ENCODE assay signal across 22 cellular contexts in genomic region chr6:15945593-15946159, GRCh38.
A peak's percentile ranks its signal among the peaks of the same experiment; 100 is the strongest.
DNase-seq lines count a peak whose midpoint lies in the region.
"Had no signal": no experiment of that assay in that cellular context is flagged by ENCODE, and none has a peak within 500 bp of the region (broad histone marks: within the 10 kb centered on the region; RNA-seq: fewer than 3 reads in every experiment).

No MANE protein-coding gene starts in this region.

- no peaks in the 10 kb centered on the region for H3K9me2 ChIP-seq in GM23248 (ENCODE audit: insufficient read depth)

- no peaks in the 10 kb centered on the region for H3K27me3 Mint-ChIP-seq in activated T-cell treated with anti-CD3 and anti-CD28 coated beads, Interleukin-2, amount 50 U/mL, for 24 hours
- H3K27me3 Mint-ChIP-seq: CD4-positive, CD25-positive, alpha-beta regulatory T cell had no signal

- H3K36me3 Mint-ChIP-seq in activated T-cell treated with anti-CD3 and anti-CD28 coated beads, Interleukin-2, amount 50 U/mL, for 24 hours (ENCODE audit: low read depth): no peaks in the 10 kb centered on the region
- H3K36me3 Mint-ChIP-seq: CD4-positive, CD25-positive, alpha-beta regulatory T cell; stimulated activated effector memory CD8-positive, alpha-beta T cell treated with anti-CD3 and anti-CD28 coated beads, Interleukin-12 subunit alpha, Interleukin-12 subunit beta, amount 100 ng/mL, for 72 hours had no signal

- no peaks in the 10 kb centered on the region for H3K36me3 ChIP-seq in GM23248 (ENCODE audit: low read depth)
- H3K36me3 ChIP-seq in effector memory CD4-positive, alpha-beta T cell (ENCODE audit: control insufficient read depth, insufficient read depth, low read length): no peaks in the 10 kb centered on the region
- H3K36me3 ChIP-seq: left ventricle myocardium inferior, transverse colon had no signal

- H3K79me2 ChIP-seq in GM23248 (ENCODE audit: insufficient read depth): no peaks in the 10 kb centered on the region

- no peak overlapping the region for H3K4me3 Mint-ChIP-seq in activated T-cell treated with anti-CD3 and anti-CD28 coated beads, Interleukin-2, amount 50 U/mL, for 24 hours
- H3K4me3 Mint-ChIP-seq: CD4-positive, CD25-positive, alpha-beta regulatory T cell; stimulated activated effector memory CD8-positive, alpha-beta T cell treated with anti-CD3 and anti-CD28 coated beads, Interleukin-12 subunit alpha, Interleukin-12 subunit beta, amount 100 ng/mL, for 72 hours had no signal

- no peaks in the 10 kb centered on the region for H3F3A ChIP-seq in GM23248 (ENCODE audit: insufficient read depth)

- in situ Hi-C loops in GM23248 (cut with MboI): no loop called here
- in situ Hi-C loops in T47D (cut with HindIII; ENCODE audit: low pct_unique_long_range_greater_than_20kb, low sequenced_read_pairs): no loop called here

- H3K9me3 ChIP-seq in GM23248 (ENCODE audit: low read depth): no peaks in the 10 kb centered on the region
- no peaks in the 10 kb centered on the region for H3K9me3 ChIP-seq in effector memory CD4-positive, alpha-beta T cell (ENCODE audit: control insufficient read depth, low read length)
- H3K9me3 ChIP-seq: transverse colon had no signal

- WGBS in GM23248 (ENCODE audit: low coverage in 1 of 2, low lambda C conversion rate in 2 of 2, missing lambda C conversion rate in 2 of 2), 2 experiments: 25 to 27% methylated on average over 2 of the region's 2 CpGs

- H3K27me3 ChIP-seq in GM23248 (replicated peaks; ENCODE audit: insufficient read depth): no peaks in the 10 kb centered on the region
- H3K27me3 ChIP-seq in effector memory CD4-positive, alpha-beta T cell (replicated peaks; ENCODE audit: control insufficient read depth, insufficient read depth, low read length, poor library complexity, severe bottlenecking): no peaks in the 10 kb centered on the region
- H3K27me3 ChIP-seq: transverse colon had no signal

- H3K9ac ChIP-seq in GM23248: no peak overlapping the region

- H3K9me3 Mint-ChIP-seq in activated T-cell treated with anti-CD3 and anti-CD28 coated beads, Interleukin-2, amount 50 U/mL, for 24 hours: no peaks in the 10 kb centered on the region
- H3K9me3 Mint-ChIP-seq: activated T-helper 2 cell treated with anti-CD3 and anti-CD28 coated beads, Interferon-gamma antibody, Interleukin-2, Interleukin-4, amounts not matched to agents 10 μg/mL and 5 μg/mL and 100 μg/mL, durations not matched to agents 14 hours and 24 hours and 36 hours; stimulated activated effector memory CD8-positive, alpha-beta T cell treated with anti-CD3 and anti-CD28 coated beads, Interleukin-12 subunit alpha, Interleukin-12 subunit beta, amount 100 ng/mL, for 72 hours had no signal

- H2AFZ ChIP-seq in GM23248: no peak overlapping the region

- no peaks in the 10 kb centered on the region for H4K20me1 ChIP-seq in GM23248 (ENCODE audit: insufficient read depth)

- peaks cover 7% of the 10 kb centered on the region; the same call in 1 of the 2 replicates for H3K4me1 ChIP-seq in GM23248 (ENCODE audit: insufficient read depth)
- H3K4me1 ChIP-seq in effector memory CD4-positive, alpha-beta T cell (ENCODE audit: control insufficient read depth, insufficient read depth, low read length, poor library complexity, severe bottlenecking): no peaks in the 10 kb centered on the region

- H3K27ac Mint-ChIP-seq in activated T-cell treated with anti-CD3 and anti-CD28 coated beads, Interleukin-2, amount 50 U/mL, for 24 hours: no peak overlapping the region
- H3K27ac Mint-ChIP-seq: activated T-helper 2 cell treated with anti-CD3 and anti-CD28 coated beads, Interferon-gamma antibody, Interleukin-2, Interleukin-4, amounts not matched to agents 10 μg/mL and 5 μg/mL and 100 μg/mL, durations not matched to agents 14 hours and 24 hours and 36 hours; CD4-positive, CD25-positive, alpha-beta regulatory T cell; stimulated activated effector memory CD8-positive, alpha-beta T cell treated with anti-CD3 and anti-CD28 coated beads, Interleukin-12 subunit alpha, Interleukin-12 subunit beta, amount 100 ng/mL, for 72 hours had no signal

- intact Hi-C loops in cardiac septum (cut with DNase I): no loop called here

- DNase-seq in GM23248 (peak; percentile 73), NCI-H69 (lab: John Stamatoyannopoulos, UW) (peak; percentile 12), T47D (ENCODE audit: low read depth in 1 of 2, low spot score in 1 of 2) (peak; percentile 38 to 59), kidney tubule cell (ENCODE audit: low spot score) (peak; percentile 41), cardiac septum (ENCODE audit: low spot score) (no peak), putamen (ENCODE audit: low spot score) (no peak)
- no peak for DNase-seq in effector memory CD4-positive, alpha-beta T cell
- DNase-seq in activated T-cell treated with anti-CD3 and anti-CD28 coated beads, Interleukin-2, amount 50 U/mL, for 24 hours: no peak
- DNase-seq: activated CD8-positive, alpha-beta memory T cell treated with anti-CD3 and anti-CD28 coated beads for 24 hours; amygdala; CD4-positive, CD25-positive, alpha-beta regulatory T cell; HCEC 1CT; KBM-7; left ventricle myocardium inferior; NCI-H1436 treated with DMSO at 0.1 percent for 48 hours; NCI-H510A; OCI-M1; small intestine; transverse colon had no signal

- H3K4me3 ChIP-seq in GM23248: no peak overlapping the region
- no peak overlapping the region for H3K4me3 ChIP-seq in effector memory CD4-positive, alpha-beta T cell (ENCODE audit: insufficient read depth, low read depth, low read length, poor library complexity, severe bottlenecking)
- H3K4me3 ChIP-seq: left ventricle myocardium inferior, transverse colon had no signal

- H3K4me1 Mint-ChIP-seq in activated T-cell treated with anti-CD3 and anti-CD28 coated beads, Interleukin-2, amount 50 U/mL, for 24 hours (ENCODE audit: low read depth): no peaks in the 10 kb centered on the region
- H3K4me1 Mint-ChIP-seq: CD4-positive, CD25-positive, alpha-beta regulatory T cell; stimulated activated effector memory CD8-positive, alpha-beta T cell treated with anti-CD3 and anti-CD28 coated beads, Interleukin-12 subunit alpha, Interleukin-12 subunit beta, amount 100 ng/mL, for 72 hours had no signal

- no peak overlapping the region for H3K4me2 ChIP-seq in GM23248 (ENCODE audit: unreplicated experiment)

- H3K27ac ChIP-seq in GM23248: no peak overlapping the region
- no peak overlapping the region for H3K27ac ChIP-seq in effector memory CD4-positive, alpha-beta T cell (ENCODE audit: insufficient read depth, low read length, poor library complexity, severe bottlenecking)
- H3K27ac ChIP-seq: left ventricle myocardium inferior, transverse colon, VCaP had no signal

Comparison
In these comparisons a context has a peak if more than half of its experiments do, and no peak if none do; other contexts are left out.
1. DNase-seq: peak in GM23248 (single experiment), NCI-H69 (single experiment), T47D (2 of 2) and kidney tubule cell (single experiment); none in cardiac septum (single experiment), putamen (single experiment), effector memory CD4-positive, alpha-beta T cell (0 of 3) and activated T-cell treated with anti-CD3 and anti-CD28 coated beads, Interleukin-2, amount 50 U/mL, for 24 hours (single experiment).